ENCODE assay signal across 19 cellular contexts in genomic region chr16:51637744-51638100, GRCh38.
DNase-seq lines count a peak whose midpoint lies in the region; ATAC-seq, FAIRE-seq and TF ChIP-seq lines count a peak whose summit lies in the region.
"Had no signal": no experiment of that assay in that cellular context is flagged by ENCODE, and none has a peak within 500 bp of the region (broad histone marks: within the 10 kb centered on the region; RNA-seq: fewer than 3 reads in every experiment).

No MANE protein-coding gene starts in this region.

- FAIRE-seq in keratinocyte (lab: Jason Lieb, UNC) = no peak
- FAIRE-seq: GM12891 had no signal

- H3K4me3 ChIP-seq in HUES64 (ENCODE audit: low read length) = peak overlapping the region; percentile 32
- H3K4me3 ChIP-seq in keratinocyte (ENCODE audit: control insufficient read depth in 2 of 3, extremely low read depth in 1 of 3, insufficient read depth in 2 of 3, low read depth in 1 of 3, low read length in 3 of 3) = peak overlapping the region in 1 of 3 experiments; percentile 19
- H3K4me3 ChIP-seq: heart left ventricle, Peyer's patch, testis had no signal

- H3K9me3 ChIP-seq in HUES64 (ENCODE audit: insufficient read depth, low read depth, low read length) (no peaks in the 10 kb centered on the region), keratinocyte (ENCODE audit: control insufficient read depth, low read depth, low read length) (no peaks in the 10 kb centered on the region)
- H3K9me3 ChIP-seq: heart left ventricle, Peyer's patch, testis had no signal

- peak overlapping the region; percentile 84; the same call in 1 of the 2 replicates for H3K27ac ChIP-seq in HUES64 (ENCODE audit: low read depth, low read length)
- H3K27ac ChIP-seq in keratinocyte (ENCODE audit: control insufficient read depth, insufficient read depth, low read length) = peak overlapping the region; percentile 64
- H3K27ac ChIP-seq: heart left ventricle, Peyer's patch, testis had no signal

- no peaks in the 10 kb centered on the region for H3K9me1 ChIP-seq in keratinocyte (ENCODE audit: control insufficient read depth, extremely low read depth, insufficient read depth, low read length)

- peaks cover 22% of the 10 kb centered on the region; the same call in 1 of the 2 replicates for H3K4me1 ChIP-seq in HUES64 (ENCODE audit: insufficient read depth, low read length)
- peaks cover 24% of the 10 kb centered on the region for H3K4me1 ChIP-seq in keratinocyte (ENCODE audit: control insufficient read depth, extremely low read depth, insufficient read depth, low read length)
- H3K4me1 ChIP-seq: heart left ventricle, Peyer's patch, testis had no signal

- TF ChIP-seq CTCF in keratinocyte (optimal IDR thresholded peaks at IDR 0.05 in 1 of 3, IDR thresholded peaks at IDR 0.05 in 1 of 3, conservative IDR thresholded peaks at IDR 0.05 in 1 of 3; ENCODE audit: extremely low read depth in 1 of 3, insufficient read depth in 2 of 3, low read length in 3 of 3) = no peak

- ATAC-seq in GM18868 (IDR thresholded peaks at IDR 0.05; ENCODE audit: unreplicated experiment) (no peak), GM18861 (IDR thresholded peaks at IDR 0.05; ENCODE audit: unreplicated experiment) (no peak), HG03159 (IDR thresholded peaks at IDR 0.05; ENCODE audit: unreplicated experiment) (no peak)
- ATAC-seq: activated CD4-positive, alpha-beta T cell treated with anti-CD3 and anti-CD28 coated beads for 36 hours; heart left ventricle; left lobe of liver; T-cell had no signal

- H3K27me3 ChIP-seq in HUES64 (ENCODE audit: insufficient read depth, low read length) (peaks cover 5% of the 10 kb centered on the region; the same call in 1 of the 2 replicates), keratinocyte (ENCODE audit: control insufficient read depth, extremely low read depth, insufficient read depth, low read length) (no peaks in the 10 kb centered on the region)
- H3K27me3 ChIP-seq: Peyer's patch, testis had no signal

- H3K36me3 ChIP-seq in HUES64 (ENCODE audit: insufficient read depth, low read length) (no peaks in the 10 kb centered on the region), keratinocyte (ENCODE audit: control insufficient read depth in 2 of 2, extremely low read depth in 1 of 2, insufficient read depth in 2 of 2, low read length in 2 of 2) (no peaks in the 10 kb centered on the region)
- H3K36me3 ChIP-seq: heart left ventricle, Peyer's patch had no signal

- H4K20me1 ChIP-seq in keratinocyte (ENCODE audit: control insufficient read depth, extremely low read depth, insufficient read depth, low read length) = no peaks in the 10 kb centered on the region

- H3K4me2 ChIP-seq in keratinocyte (ENCODE audit: control insufficient read depth, extremely low read depth, insufficient read depth, low read depth, low read length) = peak overlapping the region; percentile 63

- H2AFZ ChIP-seq in keratinocyte (ENCODE audit: control insufficient read depth, low read length) = no peak overlapping the region

- DNase-seq in D341Med (ENCODE audit: low spot score) (peak; percentile 78), amniotic epithelial cell (ENCODE audit: low read depth) (peak; percentile 13), keratinocyte (ENCODE audit: low read depth, low spot score) (peak; percentile 33), COR-L47 (lab: John Stamatoyannopoulos, UW) (no peak)
- DNase-seq: activated CD4-positive, alpha-beta T cell treated with anti-CD3 and anti-CD28 coated beads for 36 hours; activated naive CD8-positive, alpha-beta T cell treated with anti-CD3 and anti-CD28 coated beads, Interleukin-2, amount 10 ng/mL, durations not matched to agents 7 days and 5 days; activated T-cell treated with anti-CD3 and anti-CD28 coated beads, Interleukin-2, amount 50 U/mL, for 24 hours; heart left ventricle; NCI-H510A; Peyer's patch; stimulated activated CD4-positive, alpha-beta T cell treated with anti-CD3 and anti-CD28 coated beads, Interleukin-1b, Interleukin-23, amount 100 ng/mL, for 48 hours; T-cell; testis had no signal

- 32% methylated on average over 8 of the region's 8 CpGs for WGBS in HUES64

- dilution Hi-C loops in keratinocyte (cut with MboI; ENCODE audit: extremely low pct_ligation_motif_present, low sequenced_read_pairs) = no loop called here

- no peaks in the 10 kb centered on the region for H3K79me2 ChIP-seq in keratinocyte (ENCODE audit: control insufficient read depth, insufficient read depth, low read length)

- H3K9ac ChIP-seq in HUES64 (ENCODE audit: low read depth, low read length) (peak overlapping the region; percentile 25; the same call in 1 of the 2 replicates), keratinocyte (ENCODE audit: control insufficient read depth, extremely low read depth, insufficient read depth, low read length) (peak overlapping the region; percentile 10)
